ENCODE assay signal across 17 cellular contexts in genomic region chr6:50850860-50851259, GRCh38. TPM values are rescaled to one million over a fixed set of nuclear protein-coding genes. Genes with fewer than 3 reads are reported as not detected.
DNase-seq lines count a peak whose midpoint lies in the region; ATAC-seq and TF ChIP-seq lines count a peak whose summit lies in the region.
"Had no signal": no experiment of that assay in that cellular context is flagged by ENCODE, and none has a peak within 500 bp of the region (broad histone marks: within the 10 kb centered on the region; RNA-seq: fewer than 3 reads in every experiment).

No MANE protein-coding gene starts in this region.

- H3K36me3 ChIP-seq in NT2/D1 (ENCODE audit: insufficient read depth, insufficient read length, low read length) = no peaks in the 10 kb centered on the region
- H3K36me3 ChIP-seq in trophoblast cell (ENCODE audit: control insufficient read depth in 1 of 2, insufficient read depth in 2 of 2, low read length in 2 of 2) = no peaks in the 10 kb centered on the region
- H3K36me3 ChIP-seq in ovary = no peaks in the 10 kb centered on the region
- H3K36me3 ChIP-seq: heart right ventricle, transverse colon had no signal

- no peaks in the 10 kb centered on the region for H3K79me2 ChIP-seq in trophoblast cell (ENCODE audit: control insufficient read depth, insufficient read depth, low read length, poor library complexity)

- H3K14ac ChIP-seq in trophoblast cell (ENCODE audit: low read length) = no peak overlapping the region

- H4K8ac ChIP-seq in trophoblast cell (ENCODE audit: low read depth, low read length) = no peak overlapping the region

- DNase-seq in NT2/D1 (ENCODE audit: low read depth, low spot score) = no peak
- DNase-seq in trophoblast cell = no peak
- DNase-seq in activated naive CD4-positive, alpha-beta T cell (lab: John Stamatoyannopoulos, UW) = no peak
- no peak for DNase-seq in ovary
- DNase-seq in NCI-H446 (lab: John Stamatoyannopoulos, UW) = no peak
- DNase-seq: activated CD8-positive, alpha-beta memory T cell treated with anti-CD3 and anti-CD28 coated beads, Interleukin-2, amount 10 ng/mL, durations not matched to agents 7 days and 5 days; DMS79 treated with DMSO at 0.1 percent for 48 hours; heart right ventricle; HFFc6; MV-4-11; nucleus accumbens; transverse colon had no signal

- intact Hi-C loops in ovary (cut with DNase I) = no loop called here

- peaks cover 9% of the 10 kb centered on the region for H3K79me1 ChIP-seq in trophoblast cell (ENCODE audit: low read length)

- H3K27ac ChIP-seq in C4-2B (peak overlapping the region; percentile 60), trophoblast cell (ENCODE audit: low read depth, low read length) (no peak overlapping the region), ovary (no peak overlapping the region)
- H3K27ac ChIP-seq: heart right ventricle, transverse colon had no signal

- H4K91ac ChIP-seq in trophoblast cell (ENCODE audit: low read depth, low read length) = no peak overlapping the region

- H3K4me3 ChIP-seq in NT2/D1 (ENCODE audit: insufficient read length, low read depth) = peak overlapping the region; percentile 50
- H3K4me3 ChIP-seq in iPS-11a (ENCODE audit: low read depth, low read length) = peak overlapping the region; percentile 27
- peak overlapping the region; percentile 71 for H3K4me3 ChIP-seq in trophoblast cell (ENCODE audit: low read depth, low read length)
- H3K4me3 ChIP-seq in ovary = no peak overlapping the region
- H3K4me3 ChIP-seq: lung had no signal

- H3K4me1 ChIP-seq in NT2/D1 (ENCODE audit: insufficient read depth, insufficient read length) (no peaks in the 10 kb centered on the region), trophoblast cell (ENCODE audit: control insufficient read depth in 1 of 2, insufficient read depth in 2 of 2, low read length in 2 of 2) (peaks cover 9 to 20% of the 10 kb centered on the region in 2 experiments), ovary (ENCODE audit: insufficient read depth) (no peaks in the 10 kb centered on the region)

- no peak overlapping the region for H2AK5ac ChIP-seq in trophoblast cell (ENCODE audit: low read length)

- H2AFZ ChIP-seq in trophoblast cell (ENCODE audit: insufficient read depth, low read length, poor library complexity) = peak overlapping the region; percentile 14

- H4K12ac ChIP-seq in trophoblast cell (ENCODE audit: low read depth, low read length) = no peak overlapping the region

- WGBS in trophoblast cell (ENCODE audit: extremely low coverage, insufficient coverage, insufficient read length) = no CpG with 5 or more reads among the region's 16 CpGs
- WGBS in ovary, 3 donors = 3 to 5% (median 5%) methylated on average over 16 of the region's 16 CpGs

- no peak overlapping the region for H2BK12ac ChIP-seq in trophoblast cell (ENCODE audit: low read length)

- no peak overlapping the region for H3K23ac ChIP-seq in trophoblast cell (ENCODE audit: low read length)

- no peak for ATAC-seq in HG02623 (IDR thresholded peaks at IDR 0.05; ENCODE audit: unreplicated experiment)
- ATAC-seq: activated CD8-positive, alpha-beta memory T cell treated with anti-CD3 and anti-CD28 coated beads, Interleukin-2, amount 10 ng/mL, durations not matched to agents 7 days and 5 days; heart right ventricle had no signal

- H2BK120ac ChIP-seq in trophoblast cell (ENCODE audit: insufficient read depth, low read length, poor library complexity) = no peak overlapping the region

- H2BK5ac ChIP-seq in trophoblast cell (ENCODE audit: low read depth, low read length, poor library complexity) = no peak overlapping the region

- TF ChIP-seq POLR2A in ovary (IDR thresholded peaks at IDR 0.05) = no peak

- H3K4ac ChIP-seq in trophoblast cell (ENCODE audit: low read depth, low read length) = no peak overlapping the region

- H3K27me3 ChIP-seq in NT2/D1 (ENCODE audit: insufficient read depth, insufficient read length) (peaks cover 69% of the 10 kb centered on the region), trophoblast cell (ENCODE audit: insufficient read depth, low read length) (peaks cover 13% of the 10 kb centered on the region), ovary (no peaks in the 10 kb centered on the region)

- TF ChIP-seq EP300 in ovary (IDR thresholded peaks at IDR 0.05) = no peak

- H3K9ac ChIP-seq in NT2/D1 (ENCODE audit: insufficient read length, low read depth) = no peak overlapping the region
- no peak overlapping the region for H3K9ac ChIP-seq in trophoblast cell (ENCODE audit: low read length)

- no peaks in the 10 kb centered on the region for H3K9me3 ChIP-seq in NT2/D1 (ENCODE audit: insufficient read depth, low read length)
- no peaks in the 10 kb centered on the region for H3K9me3 ChIP-seq in trophoblast cell (ENCODE audit: insufficient read depth, low read depth, low read length)
- no peaks in the 10 kb centered on the region for H3K9me3 ChIP-seq in ovary
- H3K9me3 ChIP-seq: transverse colon had no signal

- TF ChIP-seq CTCF in C4-2B (conservative IDR thresholded peaks at IDR 0.05) = no peak
- TF ChIP-seq CTCF in ovary (IDR thresholded peaks at IDR 0.05) = no peak

- no peak overlapping the region for H3K18ac ChIP-seq in trophoblast cell (ENCODE audit: low read length)

- H3K4me2 ChIP-seq in trophoblast cell (ENCODE audit: low read length) = peak overlapping the region; percentile 89

RNA-seq across cellular contexts. Expression of gene TFAP2B, which starts 32.2 kb away (rescaled TPM):
- polyA plus RNA-seq in trophoblast cell (2013) = 2.0 and 2.3 TPM in 2 replicates
- not detected for total RNA-seq in ovary
- polyA plus RNA-seq in ovary = not detected
- total RNA-seq: activated CD8-positive, alpha-beta memory T cell treated with anti-CD3 and anti-CD28 coated beads, Interleukin-2, amount 10 ng/mL, durations not matched to agents 7 days and 5 days; cardiac septum; heart right ventricle; HFFc6; lung; transverse colon had no signal
